ENCODE assay signal across 15 cellular contexts in genomic region chr1:198171667-198172294, GRCh38. TPM values are rescaled to one million over a fixed set of nuclear protein-coding genes. Genes with fewer than 3 reads are reported as not detected.
DNase-seq lines count a peak whose midpoint lies in the region; ATAC-seq and TF ChIP-seq lines count a peak whose summit lies in the region.
"Had no signal": no experiment of that assay in that cellular context is flagged by ENCODE, and none has a peak within 500 bp of the region (broad histone marks: within the 10 kb centered on the region; RNA-seq: fewer than 3 reads in every experiment).

No MANE protein-coding gene starts in this region.

- no peak for ATAC-seq in activated CD8-positive, alpha-beta memory T cell treated with anti-CD3 and anti-CD28 coated beads, Interleukin-2, amount 10 ng/mL, durations not matched to agents 7 days and 5 days
- no peak for ATAC-seq in stimulated activated memory B cell treated with anti-CD40 and anti-IgM and Interleukin-4, amounts not matched to agents 10 μg/mL and 1 μg/mL and 100 μg/mL, for 72 hours

- H3K4me3 Mint-ChIP-seq in activated CD8-positive, alpha-beta memory T cell treated with anti-CD3 and anti-CD28 coated beads, Interleukin-2, amount 10 ng/mL, durations not matched to agents 7 days and 5 days: no peak overlapping the region
- no peak overlapping the region for H3K4me3 Mint-ChIP-seq in stimulated activated memory B cell treated with anti-CD40 and anti-IgM and Interleukin-4, amounts not matched to agents 10 μg/mL and 1 μg/mL and 100 μg/mL, for 72 hours
- H3K4me3 Mint-ChIP-seq: endodermal cell had no signal

- no peak for DNase-seq in activated CD8-positive, alpha-beta memory T cell treated with anti-CD3 and anti-CD28 coated beads, Interleukin-2, amount 10 ng/mL, durations not matched to agents 7 days and 5 days
- DNase-seq in activated CD8-positive, alpha-beta memory T cell treated with anti-CD3 and anti-CD28 coated beads, Interleukin-2, amount 50 U/mL, for 48 hours: no peak
- DNase-seq in dermis blood vessel endothelial cell (peak; percentile 24), HCEC 1CT (no peak), GM10248 (ENCODE audit: extremely low spot score) (no peak), NOMO-1 (lab: John Stamatoyannopoulos, UW; ENCODE audit: unreplicated experiment in 2 of 2) (no peak)
- DNase-seq: endodermal cell; NCI-H187; NCI-H774; posterior cingulate gyrus; stimulated activated CD4-positive, alpha-beta T cell treated with anti-CD3 and anti-CD28 coated beads, Interleukin-12 subunit alpha, Interleukin-12 subunit beta, amount 100 ng/mL, for 4 hours; T1000; transverse colon had no signal

- POLR2A ChIA-PET in GM10248 (lab: Yijun Ruan, JAX): no interaction called here

- CTCF ChIA-PET in activated CD8-positive, alpha-beta memory T cell treated with anti-CD3 and anti-CD28 coated beads, Interleukin-2, amount 10 ng/mL, durations not matched to agents 7 days and 5 days (lab: Charles Lee): interaction anchor here (0.7 to 1.9 kb wide), 4 partner anchors 10 to 53 kb away, joined by 3 to 8 read pairs (median 4); no protein-coding TSS in a partner anchor
- CTCF ChIA-PET in GM10248 (lab: Yijun Ruan, JAX): interaction anchor here (0.8 to 2.8 kb wide), 7 partner anchors 8 to 453 kb away, joined by 3 to 13 read pairs (median 3); partner anchors contain the start of gene NEK7

- H3K36me3 Mint-ChIP-seq in activated CD8-positive, alpha-beta memory T cell treated with anti-CD3 and anti-CD28 coated beads, Interleukin-2, amount 10 ng/mL, durations not matched to agents 7 days and 5 days: peaks cover 7% of the 10 kb centered on the region
- peaks cover 6% of the 10 kb centered on the region for H3K36me3 Mint-ChIP-seq in stimulated activated memory B cell treated with anti-CD40 and anti-IgM and Interleukin-4, amounts not matched to agents 10 μg/mL and 1 μg/mL and 100 μg/mL, for 72 hours

- H3K9me3 Mint-ChIP-seq in activated CD8-positive, alpha-beta memory T cell treated with anti-CD3 and anti-CD28 coated beads, Interleukin-2, amount 10 ng/mL, durations not matched to agents 7 days and 5 days (ENCODE audit: low read depth): no peaks in the 10 kb centered on the region
- H3K9me3 Mint-ChIP-seq in stimulated activated memory B cell treated with anti-CD40 and anti-IgM and Interleukin-4, amounts not matched to agents 10 μg/mL and 1 μg/mL and 100 μg/mL, for 72 hours: no peaks in the 10 kb centered on the region
- H3K9me3 Mint-ChIP-seq: endodermal cell had no signal

- H3K27me3 Mint-ChIP-seq in activated CD8-positive, alpha-beta memory T cell treated with anti-CD3 and anti-CD28 coated beads, Interleukin-2, amount 10 ng/mL, durations not matched to agents 7 days and 5 days: no peaks in the 10 kb centered on the region
- H3K27me3 Mint-ChIP-seq in stimulated activated memory B cell treated with anti-CD40 and anti-IgM and Interleukin-4, amounts not matched to agents 10 μg/mL and 1 μg/mL and 100 μg/mL, for 72 hours: no peaks in the 10 kb centered on the region

- peak overlapping the region; percentile 67 for H3K27ac Mint-ChIP-seq in activated CD8-positive, alpha-beta memory T cell treated with anti-CD3 and anti-CD28 coated beads, Interleukin-2, amount 10 ng/mL, durations not matched to agents 7 days and 5 days
- peak overlapping the region; percentile 71 for H3K27ac Mint-ChIP-seq in stimulated activated memory B cell treated with anti-CD40 and anti-IgM and Interleukin-4, amounts not matched to agents 10 μg/mL and 1 μg/mL and 100 μg/mL, for 72 hours
- H3K27ac Mint-ChIP-seq: endodermal cell had no signal

- no peak for TF ChIP-seq CTCF in GM10248 (IDR thresholded peaks at IDR 0.05; ENCODE audit: control extremely low read depth, extremely low read depth, low read depth, missing control alignments)

- peaks cover 84% of the 10 kb centered on the region for H3K4me1 Mint-ChIP-seq in activated CD8-positive, alpha-beta memory T cell treated with anti-CD3 and anti-CD28 coated beads, Interleukin-2, amount 10 ng/mL, durations not matched to agents 7 days and 5 days
- H3K4me1 Mint-ChIP-seq in stimulated activated memory B cell treated with anti-CD40 and anti-IgM and Interleukin-4, amounts not matched to agents 10 μg/mL and 1 μg/mL and 100 μg/mL, for 72 hours: peaks cover 83% of the 10 kb centered on the region

TF ChIP-seq in PFSK-1, 5 proteins besides CTCF, POLR2A, EP300 and RAD21:
- TF ChIP-seq POLR2AphosphoS5 (IDR thresholded peaks at IDR 0.05; ENCODE audit: low read depth, low read length) (no peak), SIN3A (IDR thresholded peaks at IDR 0.05; ENCODE audit: borderline replicate concordance, insufficient read depth, low read length) (peak; percentile 35; the same call in 1 of the 2 replicates)

RNA-seq across cellular contexts. Expression of gene NEK7, which starts 15.0 kb away (rescaled TPM):
- 10 to 100 TPM; 71.4 to 77.4 TPM for total RNA-seq in activated CD8-positive, alpha-beta memory T cell treated with anti-CD3 and anti-CD28 coated beads, Interleukin-2, amount 10 ng/mL, durations not matched to agents 7 days and 5 days
- polyA plus RNA-seq in PFSK-1 (2012; ENCODE audit: insufficient read length, low read depth): 34.9 TPM
- total RNA-seq in dermis blood vessel endothelial cell: 68.1 and 94.3 TPM in 2 replicates
